14 cellular contexts compared by ENCODE assay signal in genomic region chr10:54368984-54369383, GRCh38.
A peak's percentile ranks its signal among the peaks of the same experiment; 100 is the strongest.
DNase-seq lines count a peak whose midpoint lies in the region; ATAC-seq and TF ChIP-seq lines count a peak whose summit lies in the region.
"Had no signal": no experiment of that assay in that cellular context is flagged by ENCODE, and none has a peak within 500 bp of the region (broad histone marks: within the 10 kb centered on the region; RNA-seq: fewer than 3 reads in every experiment).

No MANE protein-coding gene starts in this region.

- H4K20me1 ChIP-seq in GM23338 (replicated peaks; ENCODE audit: insufficient read depth): no peaks in the 10 kb centered on the region

- H3K27ac Mint-ChIP-seq in GM23338: no peak overlapping the region
- H3K27ac Mint-ChIP-seq: CD4-positive, alpha-beta T cell; T-helper 17 cell had no signal

- no peak overlapping the region for H3K4me3 Mint-ChIP-seq in GM23338
- H3K4me3 Mint-ChIP-seq: CD4-positive, alpha-beta T cell; T-helper 17 cell had no signal

- no peaks in the 10 kb centered on the region for H3K9me2 ChIP-seq in GM23338 (ENCODE audit: insufficient read depth)

- POLR2A ChIA-PET in A673 (lab: Charles Lee; ENCODE audit: low non-redundant PET): no interaction called here

- H3K27ac ChIP-seq in GM23338 (ENCODE audit: low read depth): no peak overlapping the region
- no peak overlapping the region for H3K27ac ChIP-seq in mesendoderm (ENCODE audit: low read depth, low read length)
- H3K27ac ChIP-seq in A673 (ENCODE audit: low read depth, low read length, poor library complexity, severe bottlenecking): no peak overlapping the region
- H3K27ac ChIP-seq: RWPE1 had no signal

- no peaks in the 10 kb centered on the region for H3K36me3 ChIP-seq in BE2C
- H3K36me3 ChIP-seq in GM23338 (ENCODE audit: insufficient read depth): no peaks in the 10 kb centered on the region
- no peaks in the 10 kb centered on the region for H3K36me3 ChIP-seq in mesendoderm (ENCODE audit: control insufficient read depth, insufficient read depth, low read length)
- no peaks in the 10 kb centered on the region for H3K36me3 ChIP-seq in A673 (ENCODE audit: insufficient read depth, low read length, poor library complexity, severe bottlenecking)

- TF ChIP-seq CTCF in BE2C (IDR thresholded peaks at IDR 0.05; ENCODE audit: low read depth, low read length): peak; percentile 18; the same call in 1 of the 2 replicates
- no peak for TF ChIP-seq CTCF in GM23338 (conservative IDR thresholded peaks at IDR 0.05; ENCODE audit: low read depth in 2 of 2)
- no peak for TF ChIP-seq CTCF in A673 (conservative IDR thresholded peaks at IDR 0.05; ENCODE audit: low read depth, low read length)

- CTCF ChIA-PET in A673 (lab: Charles Lee): no interaction called here

- H3K4me1 Mint-ChIP-seq in GM23338: no peaks in the 10 kb centered on the region
- H3K4me1 Mint-ChIP-seq: T-helper 17 cell had no signal

- no peak overlapping the region for H2BK15ac ChIP-seq in mesendoderm (replicated peaks; ENCODE audit: low read depth)

- no peak overlapping the region for H2BK5ac ChIP-seq in mesendoderm (ENCODE audit: low read length)

- WGBS in mesendoderm (ENCODE audit: extremely low coverage, insufficient coverage, low lambda C conversion rate): no CpG with 5 or more reads among the region's 3 CpGs

- ATAC-seq in GM23338: no peak
- ATAC-seq in GM21576 (IDR thresholded peaks at IDR 0.05; ENCODE audit: unreplicated experiment): no peak
- ATAC-seq in GM21825 (IDR thresholded peaks at IDR 0.05; ENCODE audit: unreplicated experiment): no peak
- ATAC-seq: T-helper 17 cell had no signal

- H3K4me3 ChIP-seq in BE2C (ENCODE audit: low read depth, low read length) (no peak overlapping the region), GM23338 (no peak overlapping the region), mesendoderm (ENCODE audit: low read length) (no peak overlapping the region), A673 (ENCODE audit: low read depth, low read length, poor library complexity, severe bottlenecking) (no peak overlapping the region)

- no peak overlapping the region for H2AK5ac ChIP-seq in mesendoderm (ENCODE audit: low read length)

- H4K5ac ChIP-seq in mesendoderm (ENCODE audit: low read length): no peak overlapping the region

- H3K4me1 ChIP-seq in BE2C: peaks cover 6% of the 10 kb centered on the region
- no peaks in the 10 kb centered on the region for H3K4me1 ChIP-seq in GM23338 (ENCODE audit: insufficient read depth)
- no peaks in the 10 kb centered on the region for H3K4me1 ChIP-seq in mesendoderm (ENCODE audit: control insufficient read depth, low read depth, low read length)
- H3K4me1 ChIP-seq in A673 (ENCODE audit: insufficient read depth, low read length, poor library complexity, severe bottlenecking): no peaks in the 10 kb centered on the region

- no peak overlapping the region for H3K4ac ChIP-seq in mesendoderm (ENCODE audit: low read depth, low read length)

- no peaks in the 10 kb centered on the region for H3K9me3 Mint-ChIP-seq in GM23338

- H3K9me3 ChIP-seq in BE2C (no peaks in the 10 kb centered on the region), A673 (ENCODE audit: low read depth, low read length, poor library complexity, severe bottlenecking) (peaks cover 15% of the 10 kb centered on the region)

- H3K9ac ChIP-seq in mesendoderm (ENCODE audit: low read length): no peak overlapping the region

- no peaks in the 10 kb centered on the region for H3K36me3 Mint-ChIP-seq in GM23338 (ENCODE audit: low read depth)

- H3K4me2 ChIP-seq in GM23338 (no peak overlapping the region), mesendoderm (ENCODE audit: low read length) (no peak overlapping the region)

- no peaks in the 10 kb centered on the region for H3K79me1 ChIP-seq in mesendoderm (ENCODE audit: low read length)

- H3K23ac ChIP-seq in mesendoderm (ENCODE audit: low read length): no peak overlapping the region

- BruUV-seq in A673 (replicated peaks; lab: Mats Ljungman, UMichigan): no TSS peak

- H2BK120ac ChIP-seq in mesendoderm (ENCODE audit: low read depth, low read length): no peak overlapping the region

- H3F3A ChIP-seq in GM23338 (replicated peaks; ENCODE audit: low read depth): no peaks in the 10 kb centered on the region

- H3K27me3 ChIP-seq in BE2C (no peaks in the 10 kb centered on the region), GM23338 (ENCODE audit: insufficient read depth) (no peaks in the 10 kb centered on the region), mesendoderm (ENCODE audit: insufficient read depth, low read length, poor library complexity) (no peaks in the 10 kb centered on the region), A673 (replicated peaks; ENCODE audit: insufficient read depth, low read depth, low read length, poor library complexity) (no peaks in the 10 kb centered on the region)

- no peaks in the 10 kb centered on the region for H3K79me2 ChIP-seq in GM23338 (replicated peaks; ENCODE audit: insufficient read depth)
- no peaks in the 10 kb centered on the region for H3K79me2 ChIP-seq in mesendoderm (ENCODE audit: control insufficient read depth, insufficient read depth, low read length)

- H3K18ac ChIP-seq in mesendoderm (ENCODE audit: low read length): no peak overlapping the region

- DNase-seq in BE2C (no peak), GM23338 (ENCODE audit: low spot score) (peak; percentile 7), OCI-M1 (lab: John Stamatoyannopoulos, UW) (peak; percentile 49), mesendoderm (peak; percentile 19), A673 (ENCODE audit: low spot score) (no peak)
- DNase-seq: CD4-positive, alpha-beta T cell; GOT3; NCI-H1417 treated with DMSO at 0.1 percent for 48 hours; NCI-H1930; NCI-H524; T-helper 17 cell had no signal

- no peak overlapping the region for H3K56ac ChIP-seq in mesendoderm (ENCODE audit: low read length)

- no peak overlapping the region for H2AFZ ChIP-seq in GM23338

- intact Hi-C loops in A673 (cut with micrococcal nuclease; ENCODE audit: unreplicated experiment): no loop called here

- no peak overlapping the region for H4K8ac ChIP-seq in mesendoderm (ENCODE audit: low read depth, low read length)

- H3K27me3 Mint-ChIP-seq in GM23338 (ENCODE audit: insufficient read depth, low read depth, poor library complexity): peaks cover 2% of the 10 kb centered on the region
- H3K27me3 Mint-ChIP-seq: CD4-positive, alpha-beta T cell; T-helper 17 cell had no signal

TF ChIP-seq in GM23338, 12 proteins besides CTCF, POLR2A, EP300 and RAD21 (continues in another document):
- TF ChIP-seq CREB1 (CRISPR knock-in tag; IDR thresholded peaks at IDR 0.05; ENCODE audit: low read depth) (no peak), JUNB (IDR thresholded peaks at IDR 0.05; ENCODE audit: unreplicated experiment) (no peak), EZH2 (IDR thresholded peaks at IDR 0.05; ENCODE audit: low read depth, unreplicated experiment) (no peak), REST (IDR thresholded peaks at IDR 0.05; ENCODE audit: unreplicated experiment) (no peak), ETS1 (IDR thresholded peaks at IDR 0.05) (no peak), NANOG (IDR thresholded peaks at IDR 0.05; ENCODE audit: borderline replicate concordance) (no peak), ZNF331 (CRISPR knock-in tag; IDR thresholded peaks at IDR 0.05; ENCODE audit: low read depth) (no peak), EZH2phosphoT487 (IDR thresholded peaks at IDR 0.05; ENCODE audit: unreplicated experiment) (no peak), STAT1 (IDR thresholded peaks at IDR 0.05; ENCODE audit: unreplicated experiment) (no peak)

Comparison
In these comparisons a context has a peak if more than half of its experiments do, and no peak if none do; other contexts are left out.
1. DNase-seq: peak in GM23338 (single experiment), OCI-M1 (single experiment) and mesendoderm (single experiment); none in BE2C (single experiment) and A673 (single experiment).